In the genomic region with DNA sequence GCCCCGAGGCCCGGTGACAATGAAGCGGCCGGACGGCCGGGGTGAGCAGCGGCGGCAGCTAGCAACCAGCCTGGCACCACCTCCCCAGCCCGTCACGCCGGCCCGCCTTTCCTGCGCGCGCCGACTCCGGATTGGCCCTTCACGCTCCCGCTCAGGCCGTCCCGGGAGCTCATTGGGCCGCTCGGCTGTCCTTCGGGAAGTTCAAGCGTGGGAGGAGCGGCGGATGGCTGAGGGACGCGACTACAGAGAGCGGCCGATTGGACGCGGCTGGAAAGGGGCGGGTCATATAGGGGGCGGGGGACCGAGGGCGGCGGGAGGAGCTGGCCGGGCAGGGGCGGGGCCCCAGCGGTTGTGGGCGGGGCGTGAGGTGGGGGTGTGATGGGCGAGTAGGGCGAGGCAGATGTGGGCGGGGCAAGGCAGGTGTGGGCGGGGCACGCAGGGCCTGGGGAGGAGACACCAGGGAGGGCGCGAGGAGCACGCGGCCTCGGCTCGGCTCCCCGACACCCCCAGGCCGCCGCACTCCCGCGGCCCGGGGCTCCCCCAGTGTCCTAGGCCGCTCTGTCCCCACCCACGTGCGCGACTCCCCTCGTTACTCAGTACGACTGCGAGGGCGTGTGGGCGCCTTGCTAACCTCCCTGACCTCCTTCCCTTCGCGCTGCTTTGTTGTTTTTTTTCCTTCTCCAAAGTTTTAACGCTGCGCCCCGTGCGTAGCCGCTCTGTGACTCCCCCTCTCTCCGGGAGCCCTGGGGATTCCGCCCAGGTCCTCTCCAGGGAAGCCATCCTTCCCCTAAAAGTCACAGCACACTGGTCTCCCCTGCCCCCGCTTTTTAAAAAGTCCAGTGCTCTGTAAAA, we compare ENCODE assay signal across 8 cellular contexts. TPM values are rescaled to one million over a fixed set of nuclear protein-coding genes. Genes with fewer than 3 reads are reported as not detected.
A peak's percentile ranks its signal among the peaks of the same experiment; 100 is the strongest.
DNase-seq lines count a peak whose midpoint lies in the region; ATAC-seq and TF ChIP-seq lines count a peak whose summit lies in the region.

A gene (minus strand): TSS at position 60 of the 852 bp plus-strand sequence. CDS start 2,909 bp downstream, outside the sequence.

- ATAC-seq in RWPE2 (ENCODE audit: low read depth), result peak; percentile 99
- ATAC-seq in natural killer cell, result peak; percentile 93 to 99 (median 93)

- H2AFZ ChIP-seq in Loucy (ENCODE audit: low read length), result peak within 1 kb of the TSS; percentile 86

- H3K36me3 ChIP-seq in H7 (replicated peaks; ENCODE audit: control insufficient read depth, insufficient read depth, low read length) (peaks cover 2% of the 10 kb centered on the region), Loucy (ENCODE audit: insufficient read depth, low read length) (0 out of 2 replicates have a peak, but pooled peaks cover 4% of the 10 kb centered on the region), RWPE2 (ENCODE audit: low read depth) (peaks cover 10% of the 10 kb centered on the region)

- H3K27ac Mint-ChIP-seq in activated T-helper 2 cell treated with anti-CD3 and anti-CD28 coated beads, Interferon-gamma antibody, Interleukin-2, Interleukin-4, amounts not matched to agents 10 μg/mL and 5 μg/mL and 100 μg/mL, durations not matched to agents 14 hours and 24 hours and 36 hours, result peak within 1 kb of the TSS; percentile 80
- H3K27ac Mint-ChIP-seq in natural killer cell, result peak within 1 kb of the TSS; percentile 73 to 83

- no peaks in the 10 kb centered on the region for H3K27me3 Mint-ChIP-seq in activated T-helper 2 cell treated with anti-CD3 and anti-CD28 coated beads, Interferon-gamma antibody, Interleukin-2, Interleukin-4, amounts not matched to agents 10 μg/mL and 5 μg/mL and 100 μg/mL, durations not matched to agents 14 hours and 24 hours and 36 hours (ENCODE audit: low read depth)
- H3K27me3 Mint-ChIP-seq in natural killer cell (ENCODE audit: low read depth in 2 of 2), result no peaks in the 10 kb centered on the region

- peak within 1 kb of the TSS; percentile 72 for H3K4me3 ChIP-seq in H7 (ENCODE audit: insufficient read depth, low read depth, low read length)
- H3K4me3 ChIP-seq in Loucy (ENCODE audit: low read length, poor library complexity, severe bottlenecking), result peak within 1 kb of the TSS; percentile 95
- peak within 1 kb of the TSS; percentile 97 for H3K4me3 ChIP-seq in RWPE2 (ENCODE audit: severe bottlenecking)

- H3K79me2 ChIP-seq in Loucy (ENCODE audit: insufficient read depth, low read length), result peaks cover 27% of the 10 kb centered on the region

- H3K9me3 ChIP-seq in Loucy (ENCODE audit: insufficient read depth, low read depth, low read length), result no peaks in the 10 kb centered on the region
- H3K9me3 ChIP-seq in RWPE2 (ENCODE audit: severe bottlenecking), result peaks cover 3% of the 10 kb centered on the region

- H3F3A ChIP-seq in Loucy (ENCODE audit: low read depth), result no peaks in the 10 kb centered on the region; the same call in 1 of the 2 replicates

- intact Hi-C loops in activated T-helper 2 cell treated with anti-CD3 and anti-CD28 coated beads, Interferon-gamma antibody, Interleukin-2, Interleukin-4, amounts not matched to agents 10 μg/mL and 5 μg/mL and 100 μg/mL, durations not matched to agents 14 hours and 24 hours and 36 hours (cut with micrococcal nuclease), result loop anchor here (1.0 to 10.0 kb wide), 2 partner anchors 16 to 188 kb away; a partner anchor contains a TSS
- intact Hi-C loops in natural killer cell (cut with micrococcal nuclease), result loop anchor here (1.0 kb wide), 1 partner anchor 16 kb away; a partner anchor contains a TSS

- H3K4me1 Mint-ChIP-seq in activated T-helper 2 cell treated with anti-CD3 and anti-CD28 coated beads, Interferon-gamma antibody, Interleukin-2, Interleukin-4, amounts not matched to agents 10 μg/mL and 5 μg/mL and 100 μg/mL, durations not matched to agents 14 hours and 24 hours and 36 hours (ENCODE audit: low read depth), result peaks cover 18% of the 10 kb centered on the region
- peaks cover 17 to 22% of the 10 kb centered on the region in 2 donors for H3K4me1 Mint-ChIP-seq in natural killer cell

- no peak within 1 kb of the TSS for H3K27ac ChIP-seq in RWPE2 (ENCODE audit: poor library complexity, severe bottlenecking)

- peak within 1 kb of the TSS; percentile 85 for H3K9ac ChIP-seq in Loucy (ENCODE audit: low read depth, low read length, poor library complexity, severe bottlenecking)

- H3K4me2 ChIP-seq in Loucy (ENCODE audit: low read depth, low read length, poor library complexity, severe bottlenecking), result peak within 1 kb of the TSS; percentile 94

- H3K27me3 ChIP-seq in H7 (ENCODE audit: control insufficient read depth, insufficient read depth, low read length) (peaks cover 2% of the 10 kb centered on the region; the same call in 1 of the 2 replicates), Loucy (ENCODE audit: insufficient read depth, low read length, poor library complexity, severe bottlenecking) (no peaks in the 10 kb centered on the region), RWPE2 (ENCODE audit: insufficient read depth, poor library complexity, severe bottlenecking) (no peaks in the 10 kb centered on the region)

- H3K4me3 Mint-ChIP-seq in activated T-helper 2 cell treated with anti-CD3 and anti-CD28 coated beads, Interferon-gamma antibody, Interleukin-2, Interleukin-4, amounts not matched to agents 10 μg/mL and 5 μg/mL and 100 μg/mL, durations not matched to agents 14 hours and 24 hours and 36 hours (ENCODE audit: low read depth), result peak within 1 kb of the TSS; percentile 71
- peak within 1 kb of the TSS; percentile 85 for H3K4me3 Mint-ChIP-seq in natural killer cell

- peaks cover 8% of the 10 kb centered on the region for H3K36me3 Mint-ChIP-seq in activated T-helper 2 cell treated with anti-CD3 and anti-CD28 coated beads, Interferon-gamma antibody, Interleukin-2, Interleukin-4, amounts not matched to agents 10 μg/mL and 5 μg/mL and 100 μg/mL, durations not matched to agents 14 hours and 24 hours and 36 hours (ENCODE audit: low read depth)
- H3K36me3 Mint-ChIP-seq in natural killer cell, result no peaks in the 10 kb centered on the region

- H3K9me3 Mint-ChIP-seq in activated T-helper 2 cell treated with anti-CD3 and anti-CD28 coated beads, Interferon-gamma antibody, Interleukin-2, Interleukin-4, amounts not matched to agents 10 μg/mL and 5 μg/mL and 100 μg/mL, durations not matched to agents 14 hours and 24 hours and 36 hours, result no peaks in the 10 kb centered on the region
- no peaks in the 10 kb centered on the region for H3K9me3 Mint-ChIP-seq in natural killer cell

- peaks cover 20% of the 10 kb centered on the region for H3K4me1 ChIP-seq in Loucy (ENCODE audit: insufficient read depth, low read length, poor library complexity, severe bottlenecking)
- H3K4me1 ChIP-seq in RWPE2 (ENCODE audit: insufficient read depth, poor library complexity, severe bottlenecking), result peaks cover 4% of the 10 kb centered on the region

- TF ChIP-seq CTCF in Loucy (conservative IDR thresholded peaks at IDR 0.05; ENCODE audit: low read length) (no peak), RWPE2 (IDR thresholded peaks at IDR 0.05; ENCODE audit: poor library complexity, severe bottlenecking) (no peak), natural killer cell (IDR thresholded peaks at IDR 0.05) (no peak)

- DNase-seq in EL (peak; percentile 99), H7 (peak; percentile 100), RWPE2 (ENCODE audit: low spot score) (peak; percentile 99), fibroblast of peridontal ligament (ENCODE audit: extremely low read depth) (peak; percentile 96), natural killer cell (peak; percentile 98)
- peak; percentile 98 for DNase-seq in activated T-helper 2 cell treated with anti-CD3 and anti-CD28 coated beads, Interferon-gamma antibody, Interleukin-2, Interleukin-4, amounts not matched to agents 10 μg/mL and 5 μg/mL and 100 μg/mL, durations not matched to agents 14 hours and 24 hours and 36 hours (ENCODE audit: low spot score)
- peak; percentile 97 to 100 (median 99) for DNase-seq in stimulated activated naive CD4-positive, alpha-beta T cell (lab: John Stamatoyannopoulos, UW)

- H4K20me1 ChIP-seq in Loucy (ENCODE audit: insufficient read depth, low read length, poor library complexity, severe bottlenecking), result peaks cover 16% of the 10 kb centered on the region

- H3K9me2 ChIP-seq in Loucy (replicated peaks; ENCODE audit: low read depth, low read length), result no peaks in the 10 kb centered on the region

RNA-seq across cellular contexts. Expression of the gene that starts here (rescaled TPM):
- total RNA-seq in H7 (2014; rRNA removed; shearing (Covaris generic)), result 20.2 and 24.7 TPM in 2 replicates
- total RNA-seq in activated T-helper 2 cell treated with anti-CD3 and anti-CD28 coated beads, Interferon-gamma antibody, Interleukin-2, Interleukin-4, amounts not matched to agents 10 μg/mL and 5 μg/mL and 100 μg/mL, durations not matched to agents 14 hours and 24 hours and 36 hours, result 14.0 and 14.8 TPM in 2 replicates
- 10 to 100 TPM in 2 of 3 donors, 1 to 10 TPM in 1; 9.9 to 11.4 (median 10.0) TPM for total RNA-seq in natural killer cell
